In genomic region chr21:29661672-29662442, GRCh38 we compare ENCODE assay signal across 21 cellular contexts.
A peak's percentile ranks its signal among the peaks of the same experiment; 100 is the strongest.
DNase-seq lines count a peak whose midpoint lies in the region; ATAC-seq, FAIRE-seq and TF ChIP-seq lines count a peak whose summit lies in the region.
"Had no signal": no experiment of that assay in that cellular context is flagged by ENCODE, and none has a peak within 500 bp of the region (broad histone marks: within the 10 kb centered on the region; RNA-seq: fewer than 3 reads in every experiment).

No MANE protein-coding gene starts in this region.

- TF ChIP-seq RAD21 in HepG2 (CRISPR knock-in tag; IDR thresholded peaks at IDR 0.05), result no peak

- H3K27ac ChIP-seq in HepG2 (ENCODE audit: extremely low read length, insufficient read depth, low read length) (no peak overlapping the region), right lobe of liver (no peak overlapping the region), WERI-Rb-1 (peak overlapping the region; percentile 46)
- H3K27ac ChIP-seq: BLaER1, C4-2B had no signal

- POLR2A ChIA-PET in HepG2 (lab: Yijun Ruan, JAX), result no interaction called here

- H3K4me2 ChIP-seq in HepG2 (ENCODE audit: low read depth, low read length), result no peak overlapping the region
- H3K4me2 ChIP-seq: BLaER1 had no signal

- CTCF ChIA-PET in HepG2 (lab: Yijun Ruan, JAX; ENCODE audit: low intra/inter-chr PET ratio, low total read pairs), result no interaction called here

- TF ChIP-seq EP300 in HepG2 (IDR thresholded peaks at IDR 0.05; ENCODE audit: low read depth in 2 of 2, low read length in 2 of 2), result no peak
- no peak for TF ChIP-seq EP300 in HepG2 (CRISPR knock-in tag; IDR thresholded peaks at IDR 0.05; ENCODE audit: borderline replicate concordance)

- H3K36me3 ChIP-seq in HepG2 (replicated peaks in 1 of 2; ENCODE audit: control insufficient read depth in 1 of 2, insufficient read depth in 2 of 2, low read length in 2 of 2) (no peaks in the 10 kb centered on the region), right lobe of liver (no peaks in the 10 kb centered on the region), WERI-Rb-1 (no peaks in the 10 kb centered on the region)
- H3K36me3 ChIP-seq: BLaER1, HAP-1 had no signal

- DNase-seq in HepG2 (ENCODE audit: low spot score) (no peak), right lobe of liver (no peak), WERI-Rb-1 (no peak), urothelium cell line (ENCODE audit: low spot score) (no peak)
- DNase-seq: 8988T; Caco-2; CD4-positive, CD25-positive, alpha-beta regulatory T cell; CD8-positive, alpha-beta T cell; DMS79; EL; GDM1; GOT3; HFFc6 had no signal

- H3K9me3 ChIP-seq in HepG2 (ENCODE audit: low read length) (no peaks in the 10 kb centered on the region), right lobe of liver (no peaks in the 10 kb centered on the region), WERI-Rb-1 (ENCODE audit: severe bottlenecking) (peaks cover 16% of the 10 kb centered on the region)
- H3K9me3 ChIP-seq: BLaER1, HAP-1 had no signal

- no peak overlapping the region for H2AFZ ChIP-seq in HepG2 (ENCODE audit: low read length)

- H3K4me3 ChIP-seq in HepG2 (replicated peaks in 1 of 3; ENCODE audit: insufficient read depth in 1 of 3, low read depth in 2 of 3, low read length in 3 of 3) (no peak overlapping the region), right lobe of liver (no peak overlapping the region), WERI-Rb-1 (ENCODE audit: low read depth, low read length) (no peak overlapping the region)
- H3K4me3 ChIP-seq: BLaER1, GM12878, HAP-1 had no signal

- in situ Hi-C loops in HepG2 (cut with HindIII; ENCODE audit: extremely low pct_ligation_motif_present, low pct_unique_long_range_greater_than_20kb), result no loop called here

- FAIRE-seq in HepG2 (lab: Jason Lieb, UNC) (no peak), urothelium cell line (lab: Jason Lieb, UNC) (peak; percentile 13)
- FAIRE-seq: GM12878, GM19239, H54 had no signal

- 3% methylated on average over 3 of the region's 3 CpGs for WGBS in HepG2 (ENCODE audit: low lambda C conversion rate)
- 69% methylated on average over 3 of the region's 3 CpGs for WGBS in right lobe of liver (ENCODE audit: insufficient coverage, low coverage, low lambda C conversion rate, missing lambda C conversion rate)

- H4K20me1 ChIP-seq in HepG2 (ENCODE audit: insufficient read depth, low read length), result no peaks in the 10 kb centered on the region
- H4K20me1 ChIP-seq: BLaER1 had no signal

- intact Hi-C loops in HepG2 (cut with micrococcal nuclease; ENCODE audit: unreplicated experiment) (no loop called here), right lobe of liver (cut with DNase I) (no loop called here)

- no TSS peak for BruUV-seq in HepG2 (replicated peaks; lab: Mats Ljungman, UMichigan)

- TF ChIP-seq CTCF in HepG2 (CRISPR knock-in tag; IDR thresholded peaks at IDR 0.05), result no peak
- no peak for TF ChIP-seq CTCF in right lobe of liver (IDR thresholded peaks at IDR 0.05)
- TF ChIP-seq CTCF in WERI-Rb-1 (IDR thresholded peaks at IDR 0.05; ENCODE audit: low read depth, low read length), result no peak

- H3K9ac ChIP-seq in HepG2 (ENCODE audit: insufficient read depth, low read depth, low read length), result no peak overlapping the region
- H3K9ac ChIP-seq: BLaER1 had no signal

- TF ChIP-seq POLR2A in HepG2 (IDR thresholded peaks at IDR 0.05; ENCODE audit: insufficient read depth in 1 of 2, low read depth in 2 of 2, low read length in 2 of 2), result no peak
- TF ChIP-seq POLR2A in right lobe of liver (IDR thresholded peaks at IDR 0.05), result no peak

- H3K4me1 ChIP-seq in HepG2 (ENCODE audit: insufficient read depth, low read length), result peaks cover 7% of the 10 kb centered on the region
- H3K4me1 ChIP-seq in right lobe of liver, result no peaks in the 10 kb centered on the region
- H3K4me1 ChIP-seq: BLaER1, HAP-1 had no signal

- ATAC-seq in HepG2 (no peak), right lobe of liver (no peak), GM21447 (IDR thresholded peaks at IDR 0.05; ENCODE audit: unreplicated experiment) (no peak), GM19351 (IDR thresholded peaks at IDR 0.05; ENCODE audit: unreplicated experiment) (no peak)
- ATAC-seq: CD8-positive, alpha-beta T cell; GM12878 had no signal

- H3K79me2 ChIP-seq in HepG2 (ENCODE audit: insufficient read depth, low read length), result no peaks in the 10 kb centered on the region

- no peaks in the 10 kb centered on the region for H3K27me3 ChIP-seq in HepG2 (ENCODE audit: control insufficient read depth in 1 of 2, insufficient read depth in 2 of 2, low read length in 2 of 2)
- no peaks in the 10 kb centered on the region for H3K27me3 ChIP-seq in right lobe of liver
- H3K27me3 ChIP-seq in WERI-Rb-1 (ENCODE audit: insufficient read depth, low read depth, severe bottlenecking), result no peaks in the 10 kb centered on the region
- H3K27me3 ChIP-seq: BLaER1 had no signal

TF ChIP-seq in HepG2, 621 proteins besides CTCF, POLR2A, EP300 and RAD21:
- peak; percentile 23; the same call in 1 of the 2 replicates for TF ChIP-seq MNT (IDR thresholded peaks at IDR 0.05)
- TF ChIP-seq ZNF788 (CRISPR knock-in tag; IDR thresholded peaks at IDR 0.05; ENCODE audit: borderline replicate concordance), result no peak
